Comparison of ENCODE assay signal across 15 cellular contexts in the genomic region with DNA sequence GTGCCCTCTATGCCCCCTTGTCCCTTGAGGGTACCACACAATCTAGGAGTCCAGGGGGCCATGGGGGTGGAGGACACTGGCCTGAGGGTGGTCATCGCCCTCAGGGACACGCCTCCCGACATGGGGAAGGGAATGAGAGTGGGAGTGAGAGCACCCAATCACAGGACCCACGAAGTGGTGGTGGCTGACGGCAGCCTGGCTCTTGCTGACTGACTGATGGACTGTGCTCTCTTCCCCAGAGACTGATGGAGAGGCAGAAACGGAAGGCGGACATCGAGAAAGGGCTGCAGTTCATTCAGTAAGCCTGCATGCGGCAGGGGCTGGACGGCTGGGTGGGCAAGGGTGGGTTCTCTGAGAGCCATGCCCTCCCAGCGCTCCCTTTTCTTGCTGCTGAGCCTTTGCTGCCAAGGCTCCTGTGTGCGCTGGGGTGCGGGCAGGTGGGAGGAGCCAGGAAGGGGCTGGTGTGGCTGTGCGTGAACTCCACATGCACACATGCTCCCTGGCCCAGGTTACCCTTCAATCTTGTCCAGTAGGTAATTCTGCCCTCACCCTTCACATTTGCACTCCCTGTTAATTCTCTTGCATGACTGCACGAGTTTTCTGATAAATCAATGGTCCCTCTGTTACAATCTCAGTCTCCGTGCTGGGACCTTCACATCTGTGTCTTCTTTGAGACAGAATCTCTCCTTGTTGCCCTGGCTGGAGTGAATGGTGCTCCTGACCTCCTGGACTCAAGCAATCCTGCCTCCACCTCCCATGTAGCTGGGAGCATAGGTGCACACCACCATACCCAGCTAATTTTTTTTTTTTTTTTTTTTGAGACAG. TPM values are rescaled to one million over a fixed set of nuclear protein-coding genes. Genes with fewer than 3 reads are reported as not detected.
DNase-seq lines count a peak whose midpoint lies in the region; ATAC-seq and TF ChIP-seq lines count a peak whose summit lies in the region.
"Had no signal": no experiment of that assay in that cellular context is flagged by ENCODE, and none has a peak within 500 bp of the region (broad histone marks: within the 10 kb centered on the region; RNA-seq: fewer than 3 reads in every experiment).

No MANE protein-coding gene starts in this region.

- POLR2A ChIA-PET in activated CD8-positive, alpha-beta T cell treated with anti-CD3 and anti-CD28 coated beads, Interleukin-2, amount 10 ng/mL, durations not matched to agents 7 days and 5 days (lab: Charles Lee): no interaction called here
- POLR2A ChIA-PET in activated CD8-positive, alpha-beta T cell treated with anti-CD3 and anti-CD28 coated beads for 36 hours (lab: Charles Lee): interaction anchor here (1.3 kb wide), 1 partner anchor 13 kb away, joined by 4 read pairs; no protein-coding TSS in a partner anchor
- POLR2A ChIA-PET in CD4-positive, alpha-beta T cell (lab: Charles Lee): no interaction called here

- CTCF ChIA-PET in activated CD8-positive, alpha-beta T cell treated with anti-CD3 and anti-CD28 coated beads, Interleukin-2, amount 10 ng/mL, durations not matched to agents 7 days and 5 days (lab: Charles Lee): no interaction called here
- CTCF ChIA-PET in activated CD8-positive, alpha-beta T cell treated with anti-CD3 and anti-CD28 coated beads for 36 hours (lab: Charles Lee): no interaction called here
- CTCF ChIA-PET in CD4-positive, alpha-beta T cell (lab: Charles Lee): no interaction called here

- H3K27me3 ChIP-seq in osteoblast (ENCODE audit: insufficient read depth, low read length) (no peaks in the 10 kb centered on the region), heart right ventricle (no peaks in the 10 kb centered on the region)
- H3K27me3 ChIP-seq in CD4-positive, alpha-beta T cell (ENCODE audit: control insufficient read depth, insufficient read depth, low read length): no peaks in the 10 kb centered on the region

- H3K4me3 Mint-ChIP-seq in activated CD8-positive, alpha-beta T cell treated with anti-CD3 and anti-CD28 coated beads, Interleukin-2, amount 10 ng/mL, durations not matched to agents 7 days and 5 days: no peak overlapping the region
- H3K4me3 Mint-ChIP-seq in activated CD8-positive, alpha-beta T cell treated with anti-CD3 and anti-CD28 coated beads for 36 hours: no peak overlapping the region
- H3K4me3 Mint-ChIP-seq in endothelial cell (ENCODE audit: unreplicated experiment): no peak overlapping the region
- H3K4me3 Mint-ChIP-seq in CD4-positive, alpha-beta T cell: no peak overlapping the region

- H3K27me3 Mint-ChIP-seq in activated CD8-positive, alpha-beta T cell treated with anti-CD3 and anti-CD28 coated beads, Interleukin-2, amount 10 ng/mL, durations not matched to agents 7 days and 5 days (ENCODE audit: low read depth): no peaks in the 10 kb centered on the region
- H3K27me3 Mint-ChIP-seq in activated CD8-positive, alpha-beta T cell treated with anti-CD3 and anti-CD28 coated beads for 36 hours: no peaks in the 10 kb centered on the region
- H3K27me3 Mint-ChIP-seq in endothelial cell (ENCODE audit: unreplicated experiment): no peaks in the 10 kb centered on the region
- H3K27me3 Mint-ChIP-seq in CD4-positive, alpha-beta T cell: no peaks in the 10 kb centered on the region

- H4K20me1 ChIP-seq in osteoblast (ENCODE audit: insufficient read depth, low read length): peaks cover 25% of the 10 kb centered on the region

- H3K36me3 ChIP-seq in osteoblast (ENCODE audit: insufficient read depth, low read length): peaks cover 29% of the 10 kb centered on the region
- H3K36me3 ChIP-seq in heart right ventricle: peaks cover 0 to 58% (median 14%) of the 10 kb centered on the region in 9 donors

- H3K4me1 Mint-ChIP-seq in activated CD8-positive, alpha-beta T cell treated with anti-CD3 and anti-CD28 coated beads, Interleukin-2, amount 10 ng/mL, durations not matched to agents 7 days and 5 days (ENCODE audit: low read depth): no peaks in the 10 kb centered on the region
- H3K4me1 Mint-ChIP-seq in activated CD8-positive, alpha-beta T cell treated with anti-CD3 and anti-CD28 coated beads for 36 hours (ENCODE audit: low read depth): peaks cover 6% of the 10 kb centered on the region
- H3K4me1 Mint-ChIP-seq in endothelial cell (ENCODE audit: unreplicated experiment): peaks cover 2% of the 10 kb centered on the region
- H3K4me1 Mint-ChIP-seq in CD4-positive, alpha-beta T cell (ENCODE audit: low read depth): no peaks in the 10 kb centered on the region

- intact Hi-C loops in activated CD8-positive, alpha-beta T cell treated with anti-CD3 and anti-CD28 coated beads for 36 hours (cut with micrococcal nuclease): no loop called here
- intact Hi-C loops in CD4-positive, alpha-beta T cell (cut with DNase I, micrococcal nuclease): no loop called here
- intact Hi-C loops in heart right ventricle (cut with DNase I): no loop called here
- intact Hi-C loops in Right ventricle myocardium inferior (cut with DNase I): no loop called here

- in situ Hi-C loops in ACHN (cut with HindIII; ENCODE audit: low pct_ligation_motif_present, low pct_unique_long_range_greater_than_20kb, low sequenced_read_pairs): no loop called here

- no peak for ATAC-seq in activated CD8-positive, alpha-beta T cell treated with anti-CD3 and anti-CD28 coated beads, Interleukin-2, amount 10 ng/mL, durations not matched to agents 7 days and 5 days
- ATAC-seq in activated CD8-positive, alpha-beta T cell treated with anti-CD3 and anti-CD28 coated beads for 36 hours: no peak
- ATAC-seq in CD4-positive, alpha-beta T cell (ENCODE audit: poor library complexity): no peak
- ATAC-seq in heart right ventricle (no peak), Right ventricle myocardium inferior (no peak)

- H2AFZ ChIP-seq in osteoblast (ENCODE audit: low read length): no peak overlapping the region

- H3K4me1 ChIP-seq in osteoblast (ENCODE audit: insufficient read depth, low read length) (no peaks in the 10 kb centered on the region), heart right ventricle (peaks cover 0 to 7% (median 0%) of the 10 kb centered on the region in 9 donors)
- H3K4me1 ChIP-seq: HAP-1 had no signal

- H3K9me3 Mint-ChIP-seq in activated CD8-positive, alpha-beta T cell treated with anti-CD3 and anti-CD28 coated beads, Interleukin-2, amount 10 ng/mL, durations not matched to agents 7 days and 5 days (ENCODE audit: insufficient read depth): no peaks in the 10 kb centered on the region
- no peaks in the 10 kb centered on the region for H3K9me3 Mint-ChIP-seq in activated CD8-positive, alpha-beta T cell treated with anti-CD3 and anti-CD28 coated beads for 36 hours
- no peaks in the 10 kb centered on the region for H3K9me3 Mint-ChIP-seq in endothelial cell (ENCODE audit: unreplicated experiment)
- H3K9me3 Mint-ChIP-seq in CD4-positive, alpha-beta T cell: no peaks in the 10 kb centered on the region

- peaks cover 15% of the 10 kb centered on the region for H3K36me3 Mint-ChIP-seq in activated CD8-positive, alpha-beta T cell treated with anti-CD3 and anti-CD28 coated beads, Interleukin-2, amount 10 ng/mL, durations not matched to agents 7 days and 5 days (ENCODE audit: low read depth)
- H3K36me3 Mint-ChIP-seq in activated CD8-positive, alpha-beta T cell treated with anti-CD3 and anti-CD28 coated beads for 36 hours (ENCODE audit: low read depth): peaks cover 5% of the 10 kb centered on the region
- H3K36me3 Mint-ChIP-seq in endothelial cell (ENCODE audit: low read depth, unreplicated experiment): peaks cover 15% of the 10 kb centered on the region
- peaks cover 58% of the 10 kb centered on the region for H3K36me3 Mint-ChIP-seq in CD4-positive, alpha-beta T cell (ENCODE audit: low read depth)

- peak overlapping the region; percentile 1 for H3K27ac Mint-ChIP-seq in activated CD8-positive, alpha-beta T cell treated with anti-CD3 and anti-CD28 coated beads, Interleukin-2, amount 10 ng/mL, durations not matched to agents 7 days and 5 days
- no peak overlapping the region for H3K27ac Mint-ChIP-seq in activated CD8-positive, alpha-beta T cell treated with anti-CD3 and anti-CD28 coated beads for 36 hours
- peak overlapping the region; percentile 80 for H3K27ac Mint-ChIP-seq in endothelial cell (ENCODE audit: unreplicated experiment)
- H3K27ac Mint-ChIP-seq in CD4-positive, alpha-beta T cell: no peak overlapping the region

- 91% methylated on average over 16 of the region's 16 CpGs for WGBS in heart right ventricle, 2 donors

- no peaks in the 10 kb centered on the region for H3K9me3 ChIP-seq in osteoblast (ENCODE audit: low read depth, low read length)
- no peaks in the 10 kb centered on the region for H3K9me3 ChIP-seq in CD4-positive, alpha-beta T cell (ENCODE audit: control insufficient read depth, low read length)
- no peaks in the 10 kb centered on the region for H3K9me3 ChIP-seq in heart right ventricle
- H3K9me3 ChIP-seq: HAP-1 had no signal

- no peak for DNase-seq in activated CD8-positive, alpha-beta T cell treated with anti-CD3 and anti-CD28 coated beads, Interleukin-2, amount 10 ng/mL, durations not matched to agents 7 days and 5 days
- no peak for DNase-seq in activated CD8-positive, alpha-beta T cell treated with anti-CD3 and anti-CD28 coated beads for 36 hours
- DNase-seq in endothelial cell (ENCODE audit: low spot score) (no peak), osteoblast (ENCODE audit: insufficient read length, low spot score, missing footprints) (peak; percentile 61), heart right ventricle (no peak), Right ventricle myocardium inferior (ENCODE audit: missing footprints) (no peak), ACHN (no peak)
- no peak for DNase-seq in CD4-positive, alpha-beta T cell
- DNase-seq: 8988T, C1 segment of cervical spinal cord, COR-L47, NCI-H187, NCI-H345, NCI-H69 had no signal

- H3K27ac ChIP-seq in osteoblast (ENCODE audit: low read depth, low read length) (no peak overlapping the region), heart right ventricle (no peak overlapping the region)
- no peak overlapping the region for H3K27ac ChIP-seq in CD4-positive, alpha-beta T cell (ENCODE audit: low read depth, low read length)

- no peak overlapping the region for H3K4me2 ChIP-seq in osteoblast (ENCODE audit: insufficient read depth, low read length)

- H3K79me2 ChIP-seq in osteoblast (ENCODE audit: insufficient read depth, low read length): peaks cover 66% of the 10 kb centered on the region

- TF ChIP-seq CTCF in activated CD8-positive, alpha-beta T cell treated with anti-CD3 and anti-CD28 coated beads for 36 hours (IDR thresholded peaks at IDR 0.05): no peak
- TF ChIP-seq CTCF in endothelial cell (IDR thresholded peaks at IDR 0.05; ENCODE audit: unreplicated experiment) (no peak), osteoblast (IDR thresholded peaks at IDR 0.05; ENCODE audit: extremely low read depth, low read depth, low read length) (no peak), heart right ventricle (IDR thresholded peaks at IDR 0.05) (no peak)
- TF ChIP-seq CTCF in CD4-positive, alpha-beta T cell (IDR thresholded peaks at IDR 0.05): no peak

- H3K4me3 ChIP-seq in osteoblast (ENCODE audit: insufficient read depth, low read length): no peak overlapping the region
- no peak overlapping the region for H3K4me3 ChIP-seq in heart right ventricle
- H3K4me3 ChIP-seq: HAP-1 had no signal

RNA-seq across cellular contexts. Expression of a gene that starts 19.3 kb away (rescaled TPM):
- total RNA-seq in activated CD8-positive, alpha-beta T cell treated with anti-CD3 and anti-CD28 coated beads, Interleukin-2, amount 10 ng/mL, durations not matched to agents 7 days and 5 days: 10 to 100 TPM; 48.4 to 50.8 TPM
- total RNA-seq in activated CD8-positive, alpha-beta T cell treated with anti-CD3 and anti-CD28 coated beads for 36 hours: 10 to 100 TPM; 46.1 to 47.9 TPM
- total RNA-seq in endothelial cell (ENCODE audit: unreplicated experiment) (69.2 TPM), osteoblast (43.6 and 53.6 TPM in 2 replicates), heart right ventricle (10 to 100 TPM; 31.7 to 51.5 (median 36.7) TPM), Right ventricle myocardium inferior (45.5 TPM)
- 10 to 100 TPM; 29.5 to 32.7 TPM for total RNA-seq in CD4-positive, alpha-beta T cell
- 10 to 100 TPM; 21.4 to 23.0 TPM for polyA plus RNA-seq in heart right ventricle

RNA-seq across cellular contexts. Expression of a gene that starts 34.6 kb away (rescaled TPM):
- 100 to 1,000 TPM; 123 to 125 TPM for total RNA-seq in activated CD8-positive, alpha-beta T cell treated with anti-CD3 and anti-CD28 coated beads, Interleukin-2, amount 10 ng/mL, durations not matched to agents 7 days and 5 days
- total RNA-seq in activated CD8-positive, alpha-beta T cell treated with anti-CD3 and anti-CD28 coated beads for 36 hours: 100 to 1,000 TPM; 150 to 151 TPM
- 71.5 TPM for total RNA-seq in endothelial cell (ENCODE audit: unreplicated experiment)
- 29.8 and 31.8 TPM in 2 replicates for total RNA-seq in osteoblast
- total RNA-seq in CD4-positive, alpha-beta T cell: 100 to 1,000 TPM; 163 to 172 TPM
- 10 to 100 TPM; 26.5 to 53.8 (median 31.4) TPM for total RNA-seq in heart right ventricle
- polyA plus RNA-seq in heart right ventricle: 10 to 100 TPM; 23.2 to 90.3 TPM
- total RNA-seq in Right ventricle myocardium inferior: 51.5 TPM

Comparison
In these comparisons a context has a peak if more than half of its experiments do, and no peak if none do; other contexts are left out.
1. H3K27ac Mint-ChIP-seq: peak in activated CD8-positive, alpha-beta T cell treated with anti-CD3 and anti-CD28 coated beads, Interleukin-2, amount 10 ng/mL, durations not matched to agents 7 days and 5 days (single experiment) and endothelial cell (single experiment); none in activated CD8-positive, alpha-beta T cell treated with anti-CD3 and anti-CD28 coated beads for 36 hours (single experiment) and CD4-positive, alpha-beta T cell (single experiment).